8 cellular contexts compared by ENCODE assay signal in genomic region chr16:75420987-75421819, GRCh38. TPM values are rescaled to one million over a fixed set of nuclear protein-coding genes. Genes with fewer than 3 reads are reported as not detected.
DNase-seq lines count a peak whose midpoint lies in the region; ATAC-seq and TF ChIP-seq lines count a peak whose summit lies in the region.

No MANE protein-coding gene starts in this region.

- H3K27me3 Mint-ChIP-seq in brain = no peaks in the 10 kb centered on the region

- H3K4me1 Mint-ChIP-seq in brain = peaks cover 58% of the 10 kb centered on the region

- no peaks in the 10 kb centered on the region for H3K9me3 Mint-ChIP-seq in brain

- DNase-seq in ELF-1 (ENCODE audit: low read depth, low spot score) (peak; percentile 81), HAP-1 (ENCODE audit: low spot score in 2 of 2) (peak; percentile 90 to 95), NCI-H524 (lab: John Stamatoyannopoulos, UW) (peak; percentile 92 to 94), kidney epithelial cell (ENCODE audit: low read depth) (no peak), NCI-H187 treated with DMSO at 0.1 percent for 48 hours (lab: John Stamatoyannopoulos, UW) (no peak)
- DNase-seq in stimulated activated CD4-positive, alpha-beta T cell treated with anti-CD3 and anti-CD28 coated beads, TNF-alpha, amount 100 ng/mL, for 48 hours (ENCODE audit: low read depth in 3 of 3) = peak in 2 of 3 donors; percentile 6 to 8

- TF ChIP-seq CTCF in brain (conservative IDR thresholded peaks at IDR 0.05) (no peak), kidney epithelial cell (IDR thresholded peaks at IDR 0.05; ENCODE audit: insufficient read depth, low read length, poor library complexity, severe bottlenecking) (no peak)

- H3K36me3 ChIP-seq in HAP-1 (replicated peaks) = no peaks in the 10 kb centered on the region
- H3K36me3 ChIP-seq in kidney epithelial cell (ENCODE audit: control insufficient read depth, insufficient read depth, low read length) = no peaks in the 10 kb centered on the region

- H3K27me3 ChIP-seq in HAP-1 (ENCODE audit: low read depth) = no peaks in the 10 kb centered on the region
- H3K27me3 ChIP-seq in kidney epithelial cell (ENCODE audit: control insufficient read depth, insufficient read depth, low read length) = no peaks in the 10 kb centered on the region

- no peaks in the 10 kb centered on the region for H3K9me3 ChIP-seq in HAP-1

- peaks cover 17% of the 10 kb centered on the region for H3K36me3 Mint-ChIP-seq in brain

- H3K4me3 ChIP-seq in HAP-1 (no peak overlapping the region), kidney epithelial cell (ENCODE audit: low read depth, low read length) (peak overlapping the region; percentile 5)

- peak overlapping the region; percentile 19 to 73 (median 58) for H3K4me3 Mint-ChIP-seq in brain

- H3K4me1 ChIP-seq in HAP-1 = peaks cover 16% of the 10 kb centered on the region

- no peak for ATAC-seq in GM19023 (IDR thresholded peaks at IDR 0.05; ENCODE audit: unreplicated experiment)

- in situ Hi-C loops in HAP-1 (cut with MboI; ENCODE audit: low sequenced_read_pairs) = no loop called here

- H3K27ac Mint-ChIP-seq in brain = peak overlapping the region; percentile 21 to 92 (median 71)

RNA-seq across cellular contexts. Expression of gene CFDP1, which starts 12.1 kb away (rescaled TPM):
- polyA plus RNA-seq in brain (ENCODE audit: insufficient read depth, low read depth, low replicate concordance) = 139 TPM
- 38.0 and 59.7 TPM in 2 replicates for total RNA-seq in kidney epithelial cell

RNA-seq across cellular contexts. Expression of gene TMEM170A, which starts 43.3 kb away (rescaled TPM):
- 11.5 TPM for polyA plus RNA-seq in brain (ENCODE audit: insufficient read depth, low read depth, low replicate concordance)
- 29.1 and 30.2 TPM in 2 replicates for total RNA-seq in kidney epithelial cell

Comparison
In these comparisons a context has a peak if more than half of its experiments do, and no peak if none do; other contexts are left out.
1. DNase-seq: peak in ELF-1 (single experiment), HAP-1 (2 of 2), NCI-H524 (2 of 2) and stimulated activated CD4-positive, alpha-beta T cell treated with anti-CD3 and anti-CD28 coated beads, TNF-alpha, amount 100 ng/mL, for 48 hours (2 of 3); none in kidney epithelial cell (single experiment) and NCI-H187 treated with DMSO at 0.1 percent for 48 hours (single experiment).